Comparison of ENCODE assay signal across 8 cellular contexts in the genomic region with DNA sequence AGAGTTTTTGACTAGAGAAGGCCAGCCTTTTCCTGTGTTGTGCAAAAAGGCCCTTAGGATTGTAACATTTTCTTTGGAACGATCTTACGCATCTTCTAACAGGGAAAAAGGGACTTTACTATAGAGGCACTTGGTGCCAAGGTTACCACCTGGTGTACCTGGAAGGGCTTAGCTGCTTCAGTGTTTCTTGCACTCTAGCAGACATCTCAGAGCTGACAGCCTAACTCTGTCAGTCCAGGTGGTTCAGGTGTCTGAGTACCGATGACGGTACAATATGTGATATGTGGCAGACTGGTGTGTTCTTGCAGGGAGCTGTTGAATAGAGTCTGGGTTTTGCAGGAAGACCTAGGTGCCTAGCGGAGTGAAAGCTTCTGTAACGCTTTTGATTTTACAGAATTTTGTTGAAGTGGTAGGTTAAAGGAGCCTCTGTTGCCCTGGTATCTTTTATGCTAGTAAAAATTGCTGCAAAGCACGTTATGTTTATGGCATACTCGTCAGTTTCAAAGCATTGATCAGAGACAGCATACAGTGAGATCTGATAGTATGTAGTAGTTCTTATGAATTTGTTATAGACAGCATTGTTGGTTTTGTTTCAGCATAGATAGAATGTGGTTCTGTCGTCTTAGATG. TPM values are rescaled to one million over a fixed set of nuclear protein-coding genes. Genes with fewer than 3 reads are reported as not detected.
DNase-seq lines count a peak whose midpoint lies in the region; ATAC-seq and TF ChIP-seq lines count a peak whose summit lies in the region.

No MANE protein-coding gene starts in this region.

- 5 to 6% methylated on average over 9 of the region's 9 CpGs for WGBS in lower leg skin, 2 donors
- 9 to 14% methylated on average over 1 to 9 of the region's 9 CpGs for WGBS in transverse colon (ENCODE audit: low coverage in 1 of 2), 2 donors

- TF ChIP-seq CTCF in brain microvascular endothelial cell (IDR thresholded peaks at IDR 0.05; ENCODE audit: low read depth, low read length, missing control alignments) (no peak), lower leg skin (IDR thresholded peaks at IDR 0.05) (no peak), transverse colon (IDR thresholded peaks at IDR 0.05) (no peak)

- H3K27me3 ChIP-seq in brain microvascular endothelial cell (replicated peaks) (no peaks in the 10 kb centered on the region), transverse colon (no peaks in the 10 kb centered on the region)

- peaks cover 3 to 45% (median 38%) of the 10 kb centered on the region in 4 donors for H3K4me1 ChIP-seq in transverse colon

- intact Hi-C loops in lower leg skin (cut with DNase I; ENCODE audit: low total_unique reads) (no loop called here), transverse colon (cut with DNase I; ENCODE audit: low total_unique reads) (no loop called here)

- in situ Hi-C loops in brain microvascular endothelial cell (cut with HindIII; ENCODE audit: low pct_ligation_motif_present, low sequenced_read_pairs) (no loop called here), transverse colon (cut with MboI; ENCODE audit: low pct_ligation_motif_present in 1 of 4, low pct_unique_long_range_greater_than_20kb in 1 of 4, low sequenced_read_pairs in 3 of 4) (loop anchor here in 3 of 4 donors (25.0 kb wide), 1 partner anchor 254 kb away; no protein-coding TSS in a partner anchor)

- TF ChIP-seq POLR2A in lower leg skin (IDR thresholded peaks at IDR 0.05) (no peak), transverse colon (IDR thresholded peaks at IDR 0.05) (no peak)

- TF ChIP-seq EP300 in transverse colon (IDR thresholded peaks at IDR 0.05; ENCODE audit: low read depth), result no peak

- DNase-seq in NCI-H2029 (lab: John Stamatoyannopoulos, UW) (peak; percentile 15), NCI-H2029 treated with DMSO at 0.1 percent for 48 hours (lab: John Stamatoyannopoulos, UW) (no peak), NCI-H526 treated with DMSO at 0.1 percent for 48 hours (lab: John Stamatoyannopoulos, UW) (peak; percentile 82), brain microvascular endothelial cell (no peak), lower leg skin (ENCODE audit: low spot score in 2 of 2) (no peak), transverse colon (peak; percentile 26), T-helper 9 cell (no peak)

- ATAC-seq in GM18517 (IDR thresholded peaks at IDR 0.05; ENCODE audit: unreplicated experiment), result no peak

- no peaks in the 10 kb centered on the region for H3K9me3 ChIP-seq in transverse colon

- H3K27ac ChIP-seq in brain microvascular endothelial cell (no peak overlapping the region), transverse colon (peak overlapping the region; percentile 90 to 98 (median 96))

- H3K36me3 ChIP-seq in brain microvascular endothelial cell (replicated peaks) (no peaks in the 10 kb centered on the region), transverse colon (no peaks in the 10 kb centered on the region)

- H3K4me3 ChIP-seq in brain microvascular endothelial cell (ENCODE audit: low read depth, low read length) (peak overlapping the region; percentile 76), lower leg skin (ENCODE audit: low read depth, poor library complexity, severe bottlenecking) (peak overlapping the region; percentile 70), transverse colon (peak overlapping the region; percentile 86 to 99 (median 96))

RNA-seq across cellular contexts. Expression of a gene that starts 1.4 kb away (rescaled TPM):
- total RNA-seq in lower leg skin (10 to 100 TPM in 2 of 4 donors, 1 to 10 TPM in 2; 6.8 to 14.2 (median 10.3) TPM), transverse colon (100 to 1,000 TPM in 3 of 4 donors, 10 to 100 TPM in 1; 94.3 to 180 (median 134) TPM)

Comparison
In these comparisons a context has a peak if more than half of its experiments do, and no peak if none do; other contexts are left out.
1. DNase-seq: peak in NCI-H2029 (single experiment), NCI-H526 treated with DMSO at 0.1 percent for 48 hours (single experiment) and transverse colon (single experiment); none in NCI-H2029 treated with DMSO at 0.1 percent for 48 hours (single experiment), brain microvascular endothelial cell (single experiment), lower leg skin (0 of 2) and T-helper 9 cell (single experiment).
2. RNA of a gene that starts 1.4 kb away (total RNA-seq): 94.3 to 180 TPM in transverse colon; 6.8 to 14.2 TPM in lower leg skin; every median in the first group is over 4 times any median in the second.
3. Peak in every context shown above with its lines, with median percentiles within 50 percentile points of each other: H3K4me3 ChIP-seq.